In the genomic region with DNA sequence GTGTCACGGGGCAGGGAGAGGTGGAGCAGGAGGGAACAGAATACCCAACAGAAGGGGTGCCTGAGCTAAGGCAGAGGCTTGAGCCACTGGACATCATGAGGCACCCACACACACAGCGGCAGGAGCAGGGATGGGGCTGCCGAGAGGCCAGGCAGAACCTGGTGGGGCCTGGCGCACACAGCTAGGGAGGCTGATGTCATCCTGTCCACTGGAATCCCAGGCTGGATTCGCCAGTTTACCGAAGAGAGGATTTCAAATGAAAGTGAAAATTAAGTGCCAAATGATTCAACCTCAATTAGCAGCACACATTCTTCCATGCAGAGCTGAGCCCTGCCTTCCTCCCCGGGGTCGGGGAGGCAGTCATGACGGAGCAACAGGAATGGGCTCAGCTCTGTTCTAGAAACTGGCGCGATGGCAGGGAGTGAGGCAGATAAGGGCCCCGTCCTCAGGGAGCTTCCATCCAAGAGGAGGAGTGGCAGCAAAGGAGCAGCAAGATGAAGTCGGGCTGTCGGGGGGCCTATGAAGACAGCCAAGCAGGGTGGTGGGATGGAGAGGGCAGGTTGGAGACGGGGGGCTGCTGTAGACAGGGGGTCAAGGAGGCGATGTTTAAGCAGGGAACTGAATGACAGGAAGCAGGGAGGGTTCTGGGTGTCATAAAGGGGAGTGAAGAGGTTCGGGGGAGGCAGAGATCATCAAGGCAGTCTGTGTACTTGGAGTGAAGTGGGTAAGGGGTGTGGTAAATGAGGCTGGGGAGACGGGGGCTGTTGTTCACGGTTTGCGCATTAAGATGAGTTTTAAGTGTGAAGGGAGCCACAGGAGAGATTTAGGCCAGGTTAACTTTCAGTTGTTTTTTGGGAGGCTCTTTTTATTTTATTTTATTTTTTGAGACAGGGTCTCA, we compare ENCODE assay signal across 10 cellular contexts. TPM values are rescaled to one million over a fixed set of nuclear protein-coding genes. Genes with fewer than 3 reads are reported as not detected.
DNase-seq lines count a peak whose midpoint lies in the region; ATAC-seq and TF ChIP-seq lines count a peak whose summit lies in the region.
"Had no signal": no experiment of that assay in that cellular context is flagged by ENCODE, and none has a peak within 500 bp of the region (broad histone marks: within the 10 kb centered on the region; RNA-seq: fewer than 3 reads in every experiment).

No MANE protein-coding gene starts in this region.

- no peaks in the 10 kb centered on the region for H3K27me3 ChIP-seq in upper lobe of left lung
- H3K27me3 ChIP-seq: SJSA1 had no signal

- H3K27ac Mint-ChIP-seq in activated T-cell treated with anti-CD3 and anti-CD28 coated beads, Interleukin-2, amount 50 U/mL, for 24 hours: peak overlapping the region; percentile 98

- no peak overlapping the region for H3K4me3 ChIP-seq in upper lobe of left lung
- H3K4me3 ChIP-seq: SJSA1 had no signal

- ATAC-seq in upper lobe of left lung (ENCODE audit: low FRiP score in 2 of 2): no peak

- no peak for TF ChIP-seq POLR2A in upper lobe of left lung (IDR thresholded peaks at IDR 0.05)

- no peaks in the 10 kb centered on the region for H3K36me3 ChIP-seq in upper lobe of left lung
- H3K36me3 ChIP-seq: SJSA1 had no signal

- WGBS in upper lobe of left lung, 2 donors: 71 to 72% methylated on average over 20 of the region's 20 CpGs

- H3K9me3 Mint-ChIP-seq in activated T-cell treated with anti-CD3 and anti-CD28 coated beads, Interleukin-2, amount 50 U/mL, for 24 hours: no peaks in the 10 kb centered on the region

- TF ChIP-seq EP300 in upper lobe of left lung (IDR thresholded peaks at IDR 0.05): no peak

- H3K27ac ChIP-seq in upper lobe of left lung: peak overlapping the region in 3 of 4 donors; percentile 47 to 61 (median 54)
- H3K27ac ChIP-seq: SJSA1 had no signal

- no peak for TF ChIP-seq CTCF in upper lobe of left lung (IDR thresholded peaks at IDR 0.05)
- no peak for TF ChIP-seq CTCF in GM20000 (IDR thresholded peaks at IDR 0.05; ENCODE audit: extremely low read depth, missing control alignments)

- H3K4me1 ChIP-seq in upper lobe of left lung: peaks cover 4 to 29% (median 17%) of the 10 kb centered on the region in 4 donors

- H3K4me1 Mint-ChIP-seq in activated T-cell treated with anti-CD3 and anti-CD28 coated beads, Interleukin-2, amount 50 U/mL, for 24 hours (ENCODE audit: low read depth): peaks cover 94% of the 10 kb centered on the region

- no peaks in the 10 kb centered on the region for H3K27me3 Mint-ChIP-seq in activated T-cell treated with anti-CD3 and anti-CD28 coated beads, Interleukin-2, amount 50 U/mL, for 24 hours

- DNase-seq in stimulated activated CD4-positive, alpha-beta T cell treated with anti-CD3 and anti-CD28 coated beads, Interleukin-15, amount 100 ng/mL, for 24 hours: peak; percentile 27
- DNase-seq in stimulated activated CD4-positive, alpha-beta T cell treated with anti-CD3 and anti-CD28 coated beads, Interleukin-4, amount 100 ng/mL, for 4 hours: no peak
- peak; percentile 52 for DNase-seq in activated T-cell treated with anti-CD3 and anti-CD28 coated beads, Interleukin-2, amount 50 U/mL, for 24 hours
- DNase-seq in iPS-NIHi11 (ENCODE audit: low spot score): peak; percentile 29
- DNase-seq in upper lobe of left lung: no peak
- DNase-seq in GM20000 (ENCODE audit: low spot score): no peak
- DNase-seq in NCI-H2107 (lab: John Stamatoyannopoulos, UW): no peak
- DNase-seq in amniotic stem cell (lab: John Stamatoyannopoulos, UW): no peak
- DNase-seq: NCI-H2171 had no signal

- peaks cover 99% of the 10 kb centered on the region for H3K36me3 Mint-ChIP-seq in activated T-cell treated with anti-CD3 and anti-CD28 coated beads, Interleukin-2, amount 50 U/mL, for 24 hours (ENCODE audit: low read depth)

- peak overlapping the region; percentile 98 for H3K4me3 Mint-ChIP-seq in activated T-cell treated with anti-CD3 and anti-CD28 coated beads, Interleukin-2, amount 50 U/mL, for 24 hours

- no peaks in the 10 kb centered on the region for H3K9me3 ChIP-seq in upper lobe of left lung
- H3K9me3 ChIP-seq: SJSA1 had no signal

RNA-seq across cellular contexts. Expression of a gene that starts 6.4 kb away (rescaled TPM):
- 100 to 1,000 TPM in 1 of 6 donors, 10 to 100 TPM in 5; 22.1 to 126 (median 65.2) TPM for total RNA-seq in upper lobe of left lung

RNA-seq across cellular contexts. Expression of a gene that starts 25.3 kb away (rescaled TPM):
- under 1 TPM in 2 of 6 donors, not detected in 4; 0.06 to 0.13 TPM for total RNA-seq in upper lobe of left lung
- total RNA-seq: SJSA1 had no signal

RNA-seq across cellular contexts. Expression of a gene that starts 44.7 kb away (rescaled TPM):
- total RNA-seq in upper lobe of left lung: 10 to 100 TPM; 16.7 to 71.2 (median 44.7) TPM

RNA-seq across cellular contexts. Expression of a gene that starts 49.6 kb away (rescaled TPM):
- 1 to 10 TPM; 2.1 to 8.4 (median 4.7) TPM for total RNA-seq in upper lobe of left lung

Comparison
In these comparisons a context has a peak if more than half of its experiments do, and no peak if none do; other contexts are left out.
1. DNase-seq: peak in stimulated activated CD4-positive, alpha-beta T cell treated with anti-CD3 and anti-CD28 coated beads, Interleukin-15, amount 100 ng/mL, for 24 hours (single experiment), activated T-cell treated with anti-CD3 and anti-CD28 coated beads, Interleukin-2, amount 50 U/mL, for 24 hours (single experiment) and iPS-NIHi11 (single experiment); none in stimulated activated CD4-positive, alpha-beta T cell treated with anti-CD3 and anti-CD28 coated beads, Interleukin-4, amount 100 ng/mL, for 4 hours (0 of 2), upper lobe of left lung (0 of 2), GM20000 (single experiment), NCI-H2107 (single experiment) and amniotic stem cell (single experiment).